8 cellular contexts compared by ENCODE assay signal in genomic region chr17:76241205-76241539, GRCh38. TPM values are rescaled to one million over a fixed set of nuclear protein-coding genes. Genes with fewer than 3 reads are reported as not detected.
A peak's percentile ranks its signal among the peaks of the same experiment; 100 is the strongest.
DNase-seq lines count a peak whose midpoint lies in the region; ATAC-seq and TF ChIP-seq lines count a peak whose summit lies in the region.

No MANE protein-coding gene starts in this region.

- peak overlapping the region; percentile 93 for H2AFZ ChIP-seq in hepatocyte

- H3K4me3 ChIP-seq in hepatocyte (peak overlapping the region; percentile 72), skeletal muscle cell (ENCODE audit: low read depth, low read length) (peak overlapping the region; percentile 60)

- peak overlapping the region; percentile 95 for H3K4me2 ChIP-seq in hepatocyte

- 13% methylated on average over 12 of the region's 12 CpGs for WGBS in hepatocyte (ENCODE audit: low lambda C conversion rate, missing lambda C conversion rate)

- peaks cover 3% of the 10 kb centered on the region for H3K9me3 Mint-ChIP-seq in activated T-helper 1 cell treated with anti-CD3 and anti-CD28 coated beads, Interleukin-12 subunit alpha, Interleukin-12 subunit beta, Interleukin-2, Interleukin-4 antibody, amounts not matched to agents 30 ng/mL and 10 ng/mL and 1 ng/mL, durations not matched to agents 14 hours and 24 hours and 36 hours

- H3K27ac Mint-ChIP-seq in activated T-helper 1 cell treated with anti-CD3 and anti-CD28 coated beads, Interleukin-12 subunit alpha, Interleukin-12 subunit beta, Interleukin-2, Interleukin-4 antibody, amounts not matched to agents 30 ng/mL and 10 ng/mL and 1 ng/mL, durations not matched to agents 14 hours and 24 hours and 36 hours = peak overlapping the region; percentile 90

- H3K9me3 ChIP-seq in hepatocyte (ENCODE audit: low read depth) = no peaks in the 10 kb centered on the region

- H3K4me1 Mint-ChIP-seq in activated T-helper 1 cell treated with anti-CD3 and anti-CD28 coated beads, Interleukin-12 subunit alpha, Interleukin-12 subunit beta, Interleukin-2, Interleukin-4 antibody, amounts not matched to agents 30 ng/mL and 10 ng/mL and 1 ng/mL, durations not matched to agents 14 hours and 24 hours and 36 hours (ENCODE audit: low read depth) = peaks cover 74% of the 10 kb centered on the region

- DNase-seq in activated T-helper 1 cell treated with anti-CD3 and anti-CD28 coated beads, Interleukin-12 subunit alpha, Interleukin-12 subunit beta, Interleukin-2, Interleukin-4 antibody, amounts not matched to agents 30 ng/mL and 10 ng/mL and 1 ng/mL, durations not matched to agents 14 hours and 24 hours and 36 hours (ENCODE audit: low spot score) = no peak
- no peak for DNase-seq in hepatocyte (ENCODE audit: low spot score)
- DNase-seq in skeletal muscle cell (ENCODE audit: low read depth) = no peak
- no peak for DNase-seq in NCI-H510A treated with DMSO at 0.1 percent for 48 hours (lab: John Stamatoyannopoulos, UW)
- no peak for DNase-seq in SIG-M5 treated with dmso at 0.1 percent for 504 hours (lab: John Stamatoyannopoulos, UW; ENCODE audit: unreplicated experiment)
- no peak for DNase-seq in SHP77 (lab: John Stamatoyannopoulos, UW)
- DNase-seq in retina = no peak

- H3K79me2 ChIP-seq in hepatocyte = peaks cover 5% of the 10 kb centered on the region

- H3K36me3 Mint-ChIP-seq in activated T-helper 1 cell treated with anti-CD3 and anti-CD28 coated beads, Interleukin-12 subunit alpha, Interleukin-12 subunit beta, Interleukin-2, Interleukin-4 antibody, amounts not matched to agents 30 ng/mL and 10 ng/mL and 1 ng/mL, durations not matched to agents 14 hours and 24 hours and 36 hours (ENCODE audit: low read depth) = peaks cover 7% of the 10 kb centered on the region

- no peaks in the 10 kb centered on the region for H3K27me3 Mint-ChIP-seq in activated T-helper 1 cell treated with anti-CD3 and anti-CD28 coated beads, Interleukin-12 subunit alpha, Interleukin-12 subunit beta, Interleukin-2, Interleukin-4 antibody, amounts not matched to agents 30 ng/mL and 10 ng/mL and 1 ng/mL, durations not matched to agents 14 hours and 24 hours and 36 hours (ENCODE audit: insufficient read depth)

- no peaks in the 10 kb centered on the region for H4K20me1 ChIP-seq in hepatocyte (ENCODE audit: insufficient read depth, poor library complexity, severe bottlenecking)

- H3K9me2 ChIP-seq in hepatocyte (replicated peaks; ENCODE audit: insufficient read depth) = no peaks in the 10 kb centered on the region

- H3K36me3 ChIP-seq in hepatocyte (replicated peaks; ENCODE audit: insufficient read depth, low read depth) = no peaks in the 10 kb centered on the region

- H3K27ac ChIP-seq in hepatocyte = peak overlapping the region; percentile 78

- H3K4me1 ChIP-seq in hepatocyte (ENCODE audit: insufficient read depth) = peaks cover 17% of the 10 kb centered on the region

- TF ChIP-seq CTCF in hepatocyte (IDR thresholded peaks at IDR 0.05; ENCODE audit: poor library complexity) = no peak

- peaks cover 8% of the 10 kb centered on the region for H3K27me3 ChIP-seq in hepatocyte

- ATAC-seq in GM18511 (IDR thresholded peaks at IDR 0.05; ENCODE audit: unreplicated experiment) = peak; percentile 6

- intact Hi-C loops in activated T-helper 1 cell treated with anti-CD3 and anti-CD28 coated beads, Interleukin-12 subunit alpha, Interleukin-12 subunit beta, Interleukin-2, Interleukin-4 antibody, amounts not matched to agents 30 ng/mL and 10 ng/mL and 1 ng/mL, durations not matched to agents 14 hours and 24 hours and 36 hours (cut with micrococcal nuclease) = loop anchor here (1.0 to 2.0 kb wide), 3 partner anchors 22 to 48 kb away; no protein-coding TSS in a partner anchor

- H3K4me3 Mint-ChIP-seq in activated T-helper 1 cell treated with anti-CD3 and anti-CD28 coated beads, Interleukin-12 subunit alpha, Interleukin-12 subunit beta, Interleukin-2, Interleukin-4 antibody, amounts not matched to agents 30 ng/mL and 10 ng/mL and 1 ng/mL, durations not matched to agents 14 hours and 24 hours and 36 hours = peak overlapping the region; percentile 88

RNA-seq across cellular contexts. Expression of gene RNF157, which starts 0.9 kb away (rescaled TPM):
- total RNA-seq in activated T-helper 1 cell treated with anti-CD3 and anti-CD28 coated beads, Interleukin-12 subunit alpha, Interleukin-12 subunit beta, Interleukin-2, Interleukin-4 antibody, amounts not matched to agents 30 ng/mL and 10 ng/mL and 1 ng/mL, durations not matched to agents 14 hours and 24 hours and 36 hours = 50.4 and 51.7 TPM in 2 replicates
- total RNA-seq in hepatocyte = 8.6 and 8.9 TPM in 2 replicates
- 4.8 and 5.0 TPM in 2 replicates for polyA plus RNA-seq in hepatocyte

RNA-seq across cellular contexts. Expression of gene UBALD2, which starts 24.0 kb away (rescaled TPM):
- total RNA-seq in activated T-helper 1 cell treated with anti-CD3 and anti-CD28 coated beads, Interleukin-12 subunit alpha, Interleukin-12 subunit beta, Interleukin-2, Interleukin-4 antibody, amounts not matched to agents 30 ng/mL and 10 ng/mL and 1 ng/mL, durations not matched to agents 14 hours and 24 hours and 36 hours = 206 and 217 TPM in 2 replicates
- total RNA-seq in hepatocyte = 10.2 and 10.8 TPM in 2 replicates
- 13.1 and 16.4 TPM in 2 replicates for polyA plus RNA-seq in hepatocyte

Comparison
In these comparisons a context has a peak if more than half of its experiments do, and no peak if none do; other contexts are left out.
1. RNA of gene UBALD2, which starts 24.0 kb away (total RNA-seq): 206 to 217 TPM in activated T-helper 1 cell treated with anti-CD3 and anti-CD28 coated beads, Interleukin-12 subunit alpha, Interleukin-12 subunit beta, Interleukin-2, Interleukin-4 antibody, amounts not matched to agents 30 ng/mL and 10 ng/mL and 1 ng/mL, durations not matched to agents 14 hours and 24 hours and 36 hours; 10.2 to 10.8 TPM in hepatocyte; every median in the first group is over 10 times any median in the second.